In the genomic region with DNA sequence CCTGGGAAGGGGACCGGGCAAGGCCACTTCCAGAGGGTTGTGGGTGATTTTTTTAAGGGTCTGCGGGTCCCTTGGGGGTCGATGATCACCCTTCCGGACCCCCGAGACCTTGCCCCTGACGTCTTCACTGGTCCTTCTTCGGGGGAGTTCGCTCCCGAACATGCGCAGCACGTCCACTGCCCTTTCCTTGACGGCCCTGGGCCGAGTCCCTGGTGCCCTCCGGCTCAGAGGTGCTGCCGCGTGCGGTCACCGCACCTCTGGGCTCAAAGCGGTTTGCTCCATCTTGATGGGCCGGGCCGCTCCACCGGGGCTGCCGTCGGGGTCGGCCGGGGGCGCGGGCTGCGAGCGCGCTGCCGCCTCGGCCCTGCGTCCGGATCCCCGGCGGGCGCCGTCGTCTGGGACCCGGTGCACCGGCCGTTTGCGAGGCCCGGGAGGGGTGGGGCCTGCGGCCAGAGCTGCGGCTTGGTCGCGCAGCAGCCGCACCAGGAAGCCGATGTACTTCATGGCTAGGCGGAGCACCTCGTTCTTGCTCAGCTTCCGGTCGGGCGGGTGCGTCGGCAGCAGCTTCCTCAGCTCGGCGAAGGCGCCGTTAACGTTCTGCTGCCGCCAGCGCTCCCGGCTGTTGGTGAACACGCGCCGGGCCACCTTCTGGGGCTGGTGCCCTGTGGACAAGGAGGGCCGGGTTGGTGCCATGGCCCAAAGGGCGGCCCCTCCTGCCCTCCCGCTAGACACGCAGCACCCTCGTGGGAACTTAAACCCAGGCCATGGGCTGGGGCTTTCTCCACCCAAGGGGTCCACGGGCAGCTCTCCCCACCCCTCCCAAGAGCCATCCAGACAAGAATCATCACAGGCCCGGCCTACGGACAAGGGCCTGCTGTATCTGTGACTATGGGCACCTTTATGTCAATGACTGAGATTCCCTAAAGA, we compare ENCODE assay signal across 8 cellular contexts. TPM values are rescaled to one million over a fixed set of nuclear protein-coding genes. Genes with fewer than 3 reads are reported as not detected.
A peak's percentile ranks its signal among the peaks of the same experiment; 100 is the strongest.
DNase-seq lines count a peak whose midpoint lies in the region; ATAC-seq and TF ChIP-seq lines count a peak whose summit lies in the region.

No MANE protein-coding gene starts in this region.

- no peaks in the 10 kb centered on the region for H4K20me1 ChIP-seq in SK-N-SH (ENCODE audit: insufficient read depth)

- no peak for TF ChIP-seq EP300 in SK-N-SH (IDR thresholded peaks at IDR 0.05; ENCODE audit: borderline replicate concordance in 1 of 2, low read depth in 1 of 2, low read length in 1 of 2)

- H3K27ac ChIP-seq in foreskin keratinocyte (no peak overlapping the region), psoas muscle (peak overlapping the region; percentile 74), SK-N-SH (ENCODE audit: low read depth in 2 of 2, low read length in 1 of 2) (no peak overlapping the region)

- H3K9me3 ChIP-seq in psoas muscle = no peaks in the 10 kb centered on the region
- H3K9me3 ChIP-seq in SK-N-SH = no peaks in the 10 kb centered on the region

- DNase-seq in DMS153 (lab: John Stamatoyannopoulos, UW) = peak; percentile 74
- DNase-seq in NCI-H2029 treated with DMSO at 0.1 percent for 48 hours (lab: John Stamatoyannopoulos, UW) = peak; percentile 29
- DNase-seq in activated T-cell treated with anti-CD3 and anti-CD28 coated beads for 4 hours = peak; percentile 57
- DNase-seq in foreskin keratinocyte = peak in 1 of 2 donors; percentile 33
- peak; percentile 76 to 87 for DNase-seq in psoas muscle
- no peak for DNase-seq in SK-N-SH
- DNase-seq in A172 (ENCODE audit: low spot score) = no peak
- no peak for DNase-seq in NCI-H1930 (lab: John Stamatoyannopoulos, UW)

- no peak overlapping the region for H2AFZ ChIP-seq in SK-N-SH (ENCODE audit: low read depth)

- H3K4me3 ChIP-seq in psoas muscle (peak overlapping the region; percentile 51), SK-N-SH (ENCODE audit: low read depth in 2 of 2, low read length in 1 of 2) (no peak overlapping the region)

- peaks cover 13% of the 10 kb centered on the region for H3K27me3 ChIP-seq in foreskin keratinocyte
- no peaks in the 10 kb centered on the region for H3K27me3 ChIP-seq in psoas muscle (ENCODE audit: insufficient read depth in 3 of 3, low read length in 2 of 3)
- H3K27me3 ChIP-seq in SK-N-SH (ENCODE audit: insufficient read depth) = no peaks in the 10 kb centered on the region

- ATAC-seq in foreskin keratinocyte = peak; percentile 28
- no peak for ATAC-seq in psoas muscle

- peaks cover 12% of the 10 kb centered on the region; the same call in 1 of the 2 replicates for H3K79me2 ChIP-seq in SK-N-SH (ENCODE audit: insufficient read depth)

- POLR2A ChIA-PET in SK-N-SH (lab: Yijun Ruan, JAX) = no interaction called here

- H3K4me1 ChIP-seq in foreskin keratinocyte (no peaks in the 10 kb centered on the region), psoas muscle (peaks cover 4% of the 10 kb centered on the region), SK-N-SH (ENCODE audit: control insufficient read depth in 1 of 2, insufficient read depth in 2 of 2, low read depth in 1 of 2, low read length in 1 of 2) (peaks cover 0 to 44% of the 10 kb centered on the region in 2 experiments)

- H3K4me2 ChIP-seq in SK-N-SH = no peak overlapping the region

- intact Hi-C loops in psoas muscle (cut with DNase I) = no loop called here

- H3K36me3 ChIP-seq in psoas muscle (ENCODE audit: insufficient read depth in 1 of 2, low read depth in 1 of 2) = peaks cover 0 to 19% of the 10 kb centered on the region in 2 donors
- H3K36me3 ChIP-seq in SK-N-SH (replicated peaks in 1 of 2; ENCODE audit: control insufficient read depth in 1 of 2, insufficient read depth in 2 of 2, low read length in 1 of 2) = peaks cover 0 to 16% of the 10 kb centered on the region in 2 experiments

- WGBS in psoas muscle, 3 donors = 37 to 53% (median 44%) methylated on average over 75 to 77 of the region's 77 CpGs
- WGBS in SK-N-SH (ENCODE audit: low lambda C conversion rate) = 97% methylated on average over 42 of the region's 77 CpGs

- no peaks in the 10 kb centered on the region for H3K9me2 ChIP-seq in SK-N-SH

- no peak for TF ChIP-seq RAD21 in SK-N-SH (IDR thresholded peaks at IDR 0.05; ENCODE audit: low read length)

- TF ChIP-seq CTCF in foreskin keratinocyte (conservative IDR thresholded peaks at IDR 0.05) (no peak), psoas muscle (IDR thresholded peaks at IDR 0.05) (no peak), SK-N-SH (IDR thresholded peaks at IDR 0.05) (no peak)

- peaks cover 5% of the 10 kb centered on the region for H3F3A ChIP-seq in SK-N-SH (replicated peaks; ENCODE audit: insufficient read depth)

- no peak overlapping the region for H3K9ac ChIP-seq in SK-N-SH

- CTCF ChIA-PET in SK-N-SH (lab: Yijun Ruan, JAX) = interaction anchor here (1.2 to 9.5 kb wide), 2 partner anchors 6 to 130 kb away, joined by 3 to 76 read pairs; partner anchors contain the start of gene DAND5

TF ChIP-seq in SK-N-SH, 30 proteins besides CTCF, POLR2A, EP300 and RAD21:
- TF ChIP-seq ELF1 (IDR thresholded peaks at IDR 0.05) = no peak
- no peak for TF ChIP-seq RFX5 (IDR thresholded peaks at IDR 0.05; ENCODE audit: low read length)
- TF ChIP-seq TCF12 (IDR thresholded peaks at IDR 0.05) = no peak
- no peak for TF ChIP-seq TAF1 (IDR thresholded peaks at IDR 0.05; ENCODE audit: borderline replicate concordance, low read depth, low read length)
- TF ChIP-seq JUND (IDR thresholded peaks at IDR 0.05) = no peak
- TF ChIP-seq FOXM1 (IDR thresholded peaks at IDR 0.05; ENCODE audit: low read depth) = no peak
- TF ChIP-seq MEF2A (IDR thresholded peaks at IDR 0.05; ENCODE audit: borderline replicate concordance, low read depth) = no peak
- TF ChIP-seq CHD2 (IDR thresholded peaks at IDR 0.05; ENCODE audit: low read length, partially characterized antibody) = no peak
- TF ChIP-seq PBX3 (IDR thresholded peaks at IDR 0.05) = no peak

RNA-seq across cellular contexts. Expression of gene LYL1, which starts 3.3 kb away (rescaled TPM):
- total RNA-seq in foreskin keratinocyte = 1.9 and 2.1 TPM in 2 replicates
- polyA plus RNA-seq in foreskin keratinocyte = 1.6 and 2.7 TPM in 2 replicates
- 1 to 10 TPM; 2.1 to 4.6 (median 3.2) TPM for total RNA-seq in psoas muscle
- 1 to 10 TPM; 1.1 to 3.4 (median 1.1) TPM for polyA plus RNA-seq in psoas muscle
- polyA plus RNA-seq in SK-N-SH (2012; rRNA removed) = 1.1 and 2.2 TPM in 2 replicates
- polyA plus RNA-seq in SK-N-SH (2012; cell fraction: cytosol; rRNA removed) = 0.80 and 1.8 TPM in 2 replicates
- 3.7 and 4.9 TPM in 2 replicates for polyA plus RNA-seq in SK-N-SH (2012; cell fraction: nucleus; rRNA removed)
- total RNA-seq in A172 (2014; rRNA removed; shearing (Covaris generic)) = not detected in 2 replicates

RNA-seq across cellular contexts. Expression of gene TRMT1, which starts 17.2 kb away (rescaled TPM):
- total RNA-seq in foreskin keratinocyte (35.7 and 37.7 TPM in 2 replicates), psoas muscle (10 to 100 TPM; 31.6 to 45.3 (median 35.1) TPM)
- polyA plus RNA-seq in foreskin keratinocyte (43.4 and 44.8 TPM in 2 replicates), psoas muscle (10 to 100 TPM; 42.3 to 87.1 (median 45.4) TPM), SK-N-SH (2012; rRNA removed) (60.9 and 64.9 TPM in 2 replicates)
- 15.7 and 22.8 TPM in 2 replicates for polyA plus RNA-seq in SK-N-SH (2012; cell fraction: cytosol; rRNA removed)
- polyA plus RNA-seq in SK-N-SH (2012; cell fraction: nucleus; rRNA removed) = 485 and 635 TPM in 2 replicates
- 46.7 and 49.1 TPM in 2 replicates for total RNA-seq in A172 (2014; rRNA removed; shearing (Covaris generic))

RNA-seq across cellular contexts. Expression of gene NACC1, which starts 18.7 kb away (rescaled TPM):
- total RNA-seq in foreskin keratinocyte (71.7 and 72.6 TPM in 2 replicates), psoas muscle (10 to 100 TPM; 32.1 to 48.9 (median 37.9) TPM)
- polyA plus RNA-seq in foreskin keratinocyte (32.9 and 36.7 TPM in 2 replicates), psoas muscle (10 to 100 TPM; 11.9 to 63.4 (median 45.8) TPM), SK-N-SH (2012; rRNA removed) (72.8 and 127 TPM in 2 replicates)
- 36.3 and 58.8 TPM in 2 replicates for polyA plus RNA-seq in SK-N-SH (2012; cell fraction: cytosol; rRNA removed)
- 107 and 113 TPM in 2 replicates for polyA plus RNA-seq in SK-N-SH (2012; cell fraction: nucleus; rRNA removed)
- total RNA-seq in A172 (2014; rRNA removed; shearing (Covaris generic)) = 85.9 and 101 TPM in 2 replicates

RNA-seq across cellular contexts. Expression of gene STX10, which starts 50.8 kb away (rescaled TPM):
- total RNA-seq in foreskin keratinocyte (66.7 and 69.4 TPM in 2 replicates), psoas muscle (10 to 100 TPM; 18.5 to 20.4 (median 19.3) TPM)
- polyA plus RNA-seq in foreskin keratinocyte (95.3 and 97.5 TPM in 2 replicates), psoas muscle (10 to 100 TPM; 34.5 to 63.3 (median 43.6) TPM), SK-N-SH (2012; rRNA removed) (143 and 163 TPM in 2 replicates)
- 105 and 124 TPM in 2 replicates for polyA plus RNA-seq in SK-N-SH (2012; cell fraction: cytosol; rRNA removed)
- polyA plus RNA-seq in SK-N-SH (2012; cell fraction: nucleus; rRNA removed) = 322 and 532 TPM in 2 replicates
- 129 and 147 TPM in 2 replicates for total RNA-seq in A172 (2014; rRNA removed; shearing (Covaris generic))

RNA-seq across cellular contexts. Expression of gene IER2, which starts 50.9 kb away (rescaled TPM):
- total RNA-seq in foreskin keratinocyte (48.2 and 51.8 TPM in 2 replicates), psoas muscle (10 to 100 TPM; 16.8 to 31.2 (median 29.9) TPM)
- polyA plus RNA-seq in foreskin keratinocyte (72.2 and 90.4 TPM in 2 replicates), psoas muscle (10 to 100 TPM; 12.9 to 62.7 (median 18.2) TPM), SK-N-SH (2012; rRNA removed) (55.7 and 115 TPM in 2 replicates)
- polyA plus RNA-seq in SK-N-SH (2012; cell fraction: cytosol; rRNA removed) = 56.1 and 82.2 TPM in 2 replicates
- 210 and 342 TPM in 2 replicates for polyA plus RNA-seq in SK-N-SH (2012; cell fraction: nucleus; rRNA removed)
- total RNA-seq in A172 (2014; rRNA removed; shearing (Covaris generic)) = 37.3 and 61.1 TPM in 2 replicates

Comparison
In these comparisons a context has a peak if more than half of its experiments do, and no peak if none do; other contexts are left out.
1. DNase-seq: peak in DMS153 (single experiment), NCI-H2029 treated with DMSO at 0.1 percent for 48 hours (single experiment), activated T-cell treated with anti-CD3 and anti-CD28 coated beads for 4 hours (single experiment) and psoas muscle (2 of 2); none in SK-N-SH (single experiment), A172 (single experiment) and NCI-H1930 (0 of 2).